In genomic region chr19:40184273-40184672, GRCh38 we compare ENCODE assay signal across 8 cellular contexts. TPM values are rescaled to one million over a fixed set of nuclear protein-coding genes. Genes with fewer than 3 reads are reported as not detected.
"Had no signal": no experiment of that assay in that cellular context is flagged by ENCODE, and none has a peak within 500 bp of the region (broad histone marks: within the 10 kb centered on the region; RNA-seq: fewer than 3 reads in every experiment).

No MANE protein-coding gene starts in this region.

- ATAC-seq: GM12878 had no signal

- DNase-seq: GDM1, GF-D8 had no signal

- FAIRE-seq: G401.6, GM12878, GM12891, GM12892, GM18507, GM19239 had no signal

- H3K4me3 ChIP-seq: GM12878 had no signal

RNA-seq across cellular contexts. Expression of gene TTC9B, which starts 33.9 kb away (rescaled TPM):
- total RNA-seq: GM12878 had no signal
